Comparison of ENCODE assay signal across 2 cellular contexts in genomic region chr9:136080716-136081112, GRCh38.
TF ChIP-seq lines count a peak whose summit lies in the region.

No MANE protein-coding gene starts in this region.

TF ChIP-seq in SK-N-SH, 30 proteins besides CTCF, POLR2A, EP300 and RAD21:
- TF ChIP-seq EZH2phosphoT487 (IDR thresholded peaks at IDR 0.05; ENCODE audit: borderline replicate concordance, low read depth), result no peak
- TF ChIP-seq GATA2 (CRISPR knock-in tag; IDR thresholded peaks at IDR 0.05), result no peak
- no peak for TF ChIP-seq FOXM1 (IDR thresholded peaks at IDR 0.05; ENCODE audit: low read depth)
- no peak for TF ChIP-seq RXRA (IDR thresholded peaks at IDR 0.05; ENCODE audit: borderline replicate concordance, low read depth)
- no peak for TF ChIP-seq ELF1 (IDR thresholded peaks at IDR 0.05)
- TF ChIP-seq JUND (IDR thresholded peaks at IDR 0.05), result no peak
- no peak for TF ChIP-seq REST (IDR thresholded peaks at IDR 0.05; ENCODE audit: low read depth, low read length)
- no peak for TF ChIP-seq GABPA (IDR thresholded peaks at IDR 0.05; ENCODE audit: low read depth)
- no peak for TF ChIP-seq MEF2A (IDR thresholded peaks at IDR 0.05; ENCODE audit: borderline replicate concordance, low read depth)
- no peak for TF ChIP-seq NRF1 (IDR thresholded peaks at IDR 0.05; ENCODE audit: low read depth, low read length)
- TF ChIP-seq USF2 (IDR thresholded peaks at IDR 0.05; ENCODE audit: borderline replicate concordance, low read depth, low read length), result no peak
- no peak for TF ChIP-seq YY1 (IDR thresholded peaks at IDR 0.05; ENCODE audit: low read depth)
- no peak for TF ChIP-seq SMC3 (IDR thresholded peaks at IDR 0.05; ENCODE audit: low read depth, low read length)
- no peak for TF ChIP-seq SIN3A (IDR thresholded peaks at IDR 0.05; ENCODE audit: borderline replicate concordance, low read depth, low read length)

TF ChIP-seq in SK-N-SH treated with all-trans-retinoic acid at 6 μM for 48 hours, 23 proteins besides CTCF, POLR2A, EP300 and RAD21:
- TF ChIP-seq TSHZ2 (CRISPR knock-in tag; IDR thresholded peaks at IDR 0.05) (no peak), RARB (CRISPR knock-in tag; IDR thresholded peaks at IDR 0.05) (no peak), CREB5 (CRISPR knock-in tag; IDR thresholded peaks at IDR 0.05; ENCODE audit: low read depth) (no peak), ZC3H10 (CRISPR knock-in tag; IDR thresholded peaks at IDR 0.05) (no peak), ZFP30 (CRISPR knock-in tag; IDR thresholded peaks at IDR 0.05) (no peak), ARNTL (CRISPR knock-in tag; IDR thresholded peaks at IDR 0.05; ENCODE audit: borderline replicate concordance, low read depth) (no peak), ZFP3 (CRISPR knock-in tag; IDR thresholded peaks at IDR 0.05) (no peak), BACH2 (CRISPR knock-in tag; IDR thresholded peaks at IDR 0.05; ENCODE audit: borderline replicate concordance) (no peak)
TF ChIP-seq in SK-N-SH treated with all-trans-retinoic acid at 6 μM for 48 hours: peak in this region for 0.
